ENCODE assay signal across 21 cellular contexts in the genomic region with DNA sequence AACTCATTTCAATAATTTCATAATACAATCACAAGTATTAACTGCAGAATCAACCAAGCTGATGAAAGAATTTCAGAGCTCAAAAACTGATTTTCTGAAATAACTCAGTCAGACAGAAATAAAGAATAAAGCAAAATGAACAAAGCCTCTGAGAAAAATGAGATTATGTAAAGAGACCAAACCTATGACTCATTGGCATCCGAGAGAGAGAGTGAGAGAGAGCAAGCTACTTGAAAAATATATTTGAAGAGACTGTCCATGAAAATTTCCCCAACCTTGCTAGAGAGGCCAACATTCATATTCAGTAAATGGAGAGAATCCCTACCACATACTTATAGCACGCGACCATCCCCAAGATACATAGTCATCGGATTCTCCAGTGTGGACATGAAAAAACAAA.
"Had no signal": no experiment of that assay in that cellular context is flagged by ENCODE, and none has a peak within 500 bp of the region (broad histone marks: within the 10 kb centered on the region; RNA-seq: fewer than 3 reads in every experiment).

No MANE protein-coding gene starts in this region.

- DNase-seq: activated B cell treated with CpG ODN at 0.5 μM for 24 hours; activated CD4-positive, alpha-beta memory T cell treated with anti-CD3 and anti-CD28 coated beads for 36 hours; activated CD4-positive, alpha-beta T cell treated with anti-CD3 and anti-CD28 coated beads, Interleukin-2, amount 10 ng/mL, durations not matched to agents 7 days and 5 days; activated CD8-positive, alpha-beta memory T cell treated with anti-CD3 and anti-CD28 coated beads for 24 hours; activated effector memory CD4-positive, alpha-beta T cell treated with anti-CD3 and anti-CD28 coated beads, Interleukin-2, amount 50 U/mL, for 16 hours; activated naive CD4-positive, alpha-beta T cell treated with Interleukin-2 at 50 U/mL for 16 hours; activated T-cell treated with anti-CD3 and anti-CD28 coated beads, Interleukin-2, amount 50 U/mL, for 4 hours; KG1; NCI-H1092; NCI-H1417; NCI-H1930; NCI-H2171; NCI-H345; NCI-H510A; NCI-H526 treated with DMSO at 0.1 percent for 48 hours; NCI-H82; SW 1271 had no signal

- H3K27me3 ChIP-seq: cardiac muscle cell had no signal

- H3K4me3 ChIP-seq: cardiac muscle cell, SK-N-MC had no signal

- H3K27me3 Mint-ChIP-seq: activated B cell treated with CpG ODN at 0.5 μM for 24 hours; activated CD4-positive, alpha-beta memory T cell treated with anti-CD3 and anti-CD28 coated beads for 36 hours; activated CD4-positive, alpha-beta T cell treated with anti-CD3 and anti-CD28 coated beads, Interleukin-2, amount 10 ng/mL, durations not matched to agents 7 days and 5 days; activated naive CD8-positive, alpha-beta T cell; IgD-negative memory B cell had no signal

- H3K27ac ChIP-seq: cardiac muscle cell, SK-N-MC had no signal

- H3K36me3 Mint-ChIP-seq: activated CD4-positive, alpha-beta memory T cell treated with anti-CD3 and anti-CD28 coated beads for 36 hours; activated naive CD8-positive, alpha-beta T cell; IgD-negative memory B cell had no signal

- H3K4me1 Mint-ChIP-seq: activated B cell treated with CpG ODN at 0.5 μM for 24 hours; activated CD4-positive, alpha-beta T cell treated with anti-CD3 and anti-CD28 coated beads, Interleukin-2, amount 10 ng/mL, durations not matched to agents 7 days and 5 days; IgD-negative memory B cell had no signal

- H3K27ac Mint-ChIP-seq: activated B cell treated with CpG ODN at 0.5 μM for 24 hours; activated CD4-positive, alpha-beta memory T cell treated with anti-CD3 and anti-CD28 coated beads for 36 hours; activated CD4-positive, alpha-beta T cell treated with anti-CD3 and anti-CD28 coated beads, Interleukin-2, amount 10 ng/mL, durations not matched to agents 7 days and 5 days; activated naive CD8-positive, alpha-beta T cell; IgD-negative memory B cell had no signal

- H3K36me3 ChIP-seq: cardiac muscle cell had no signal

- ATAC-seq: activated T-cell treated with anti-CD3 and anti-CD28 coated beads, Interleukin-2, amount 50 U/mL, for 4 hours had no signal

- H3K4me3 Mint-ChIP-seq: activated B cell treated with CpG ODN at 0.5 μM for 24 hours; activated CD4-positive, alpha-beta memory T cell treated with anti-CD3 and anti-CD28 coated beads for 36 hours; activated CD4-positive, alpha-beta T cell treated with anti-CD3 and anti-CD28 coated beads, Interleukin-2, amount 10 ng/mL, durations not matched to agents 7 days and 5 days; activated naive CD8-positive, alpha-beta T cell; activated T-cell treated with anti-CD3 and anti-CD28 coated beads, Interleukin-2, amount 50 U/mL, for 4 hours; IgD-negative memory B cell had no signal
